18 cellular contexts compared by ENCODE assay signal in genomic region chr18:61850756-61851155, GRCh38. TPM values are rescaled to one million over a fixed set of nuclear protein-coding genes. Genes with fewer than 3 reads are reported as not detected.
DNase-seq lines count a peak whose midpoint lies in the region; ATAC-seq, FAIRE-seq and TF ChIP-seq lines count a peak whose summit lies in the region.
"Had no signal": no experiment of that assay in that cellular context is flagged by ENCODE, and none has a peak within 500 bp of the region (broad histone marks: within the 10 kb centered on the region; RNA-seq: fewer than 3 reads in every experiment).

No MANE protein-coding gene starts in this region.

- 27% methylated on average over 1 of the region's 3 CpGs for WGBS in HepG2 (ENCODE audit: low lambda C conversion rate)

- no peak for ATAC-seq in HepG2
- no peak for ATAC-seq in activated CD8-positive, alpha-beta memory T cell treated with anti-CD3 and anti-CD28 coated beads, Interleukin-2, amount 10 ng/mL, durations not matched to agents 7 days and 5 days
- no peak for ATAC-seq in activated naive CD4-positive, alpha-beta T cell treated with anti-CD3 and anti-CD28 coated beads, Interleukin-2, amount 50 U/mL, for 72 hours

- no peaks in the 10 kb centered on the region for H3K36me3 Mint-ChIP-seq in activated CD8-positive, alpha-beta memory T cell treated with anti-CD3 and anti-CD28 coated beads, Interleukin-2, amount 10 ng/mL, durations not matched to agents 7 days and 5 days
- no peaks in the 10 kb centered on the region for H3K36me3 Mint-ChIP-seq in activated naive CD4-positive, alpha-beta T cell treated with anti-CD3 and anti-CD28 coated beads, Interleukin-2, amount 50 U/mL, for 72 hours

- no peaks in the 10 kb centered on the region for H3K27me3 ChIP-seq in bronchial epithelial cell (ENCODE audit: control insufficient read depth, insufficient read depth, low read length)
- no peaks in the 10 kb centered on the region for H3K27me3 ChIP-seq in HepG2 (ENCODE audit: control insufficient read depth in 1 of 2, insufficient read depth in 2 of 2, low read length in 2 of 2)
- H3K27me3 ChIP-seq: BLaER1, MG63, Peyer's patch had no signal

- no peak overlapping the region for H3K27ac Mint-ChIP-seq in activated CD8-positive, alpha-beta memory T cell treated with anti-CD3 and anti-CD28 coated beads, Interleukin-2, amount 10 ng/mL, durations not matched to agents 7 days and 5 days
- no peak overlapping the region for H3K27ac Mint-ChIP-seq in activated naive CD4-positive, alpha-beta T cell treated with anti-CD3 and anti-CD28 coated beads, Interleukin-2, amount 50 U/mL, for 72 hours
- H3K27ac Mint-ChIP-seq: CD8-positive, alpha-beta memory T cell had no signal

- no peaks in the 10 kb centered on the region for H3K79me2 ChIP-seq in HepG2 (ENCODE audit: insufficient read depth, low read length)

- no peak overlapping the region for H3K4me3 Mint-ChIP-seq in activated CD8-positive, alpha-beta memory T cell treated with anti-CD3 and anti-CD28 coated beads, Interleukin-2, amount 10 ng/mL, durations not matched to agents 7 days and 5 days
- H3K4me3 Mint-ChIP-seq: CD8-positive, alpha-beta memory T cell had no signal

- TF ChIP-seq EP300 in HepG2 (IDR thresholded peaks at IDR 0.05; ENCODE audit: low read depth in 2 of 2, low read length in 2 of 2) (no peak), HepG2 (CRISPR knock-in tag; IDR thresholded peaks at IDR 0.05; ENCODE audit: borderline replicate concordance) (no peak)

- POLR2A ChIA-PET in HepG2 (lab: Yijun Ruan, JAX): no interaction called here

- H3K27ac ChIP-seq in HepG2 (ENCODE audit: extremely low read length, insufficient read depth, low read length) (no peak overlapping the region), caudate nucleus (ENCODE audit: low read depth, low read length) (no peak overlapping the region)
- H3K27ac ChIP-seq: BLaER1, Peyer's patch had no signal

- H4K20me1 ChIP-seq in HepG2 (ENCODE audit: insufficient read depth, low read length): no peaks in the 10 kb centered on the region
- H4K20me1 ChIP-seq: BLaER1 had no signal

- H3K9me3 Mint-ChIP-seq in activated CD8-positive, alpha-beta memory T cell treated with anti-CD3 and anti-CD28 coated beads, Interleukin-2, amount 10 ng/mL, durations not matched to agents 7 days and 5 days (ENCODE audit: low read depth): no peaks in the 10 kb centered on the region
- H3K9me3 Mint-ChIP-seq in activated naive CD4-positive, alpha-beta T cell treated with anti-CD3 and anti-CD28 coated beads, Interleukin-2, amount 50 U/mL, for 72 hours: peaks cover 0 to 4% of the 10 kb centered on the region in 2 donors

- no peaks in the 10 kb centered on the region for H3K36me3 ChIP-seq in bronchial epithelial cell (ENCODE audit: control insufficient read depth, insufficient read depth, low read length)
- H3K36me3 ChIP-seq in HepG2 (replicated peaks in 1 of 2; ENCODE audit: control insufficient read depth in 1 of 2, insufficient read depth in 2 of 2, low read length in 2 of 2): no peaks in the 10 kb centered on the region
- H3K36me3 ChIP-seq: BLaER1, MG63, Peyer's patch had no signal

- TF ChIP-seq POLR2A in HepG2 (IDR thresholded peaks at IDR 0.05; ENCODE audit: insufficient read depth in 1 of 2, low read depth in 2 of 2, low read length in 2 of 2): no peak

- H3K27me3 Mint-ChIP-seq in activated CD8-positive, alpha-beta memory T cell treated with anti-CD3 and anti-CD28 coated beads, Interleukin-2, amount 10 ng/mL, durations not matched to agents 7 days and 5 days: peaks cover 36% of the 10 kb centered on the region

- no TSS peak for BruUV-seq in HepG2 (replicated peaks; lab: Mats Ljungman, UMichigan)

- TF ChIP-seq CTCF in bronchial epithelial cell (IDR thresholded peaks at IDR 0.05; ENCODE audit: insufficient read depth, low read length, severe bottlenecking): no peak
- no peak for TF ChIP-seq CTCF in HepG2 (CRISPR knock-in tag; IDR thresholded peaks at IDR 0.05)

- peaks cover 2% of the 10 kb centered on the region for H3K4me1 Mint-ChIP-seq in activated CD8-positive, alpha-beta memory T cell treated with anti-CD3 and anti-CD28 coated beads, Interleukin-2, amount 10 ng/mL, durations not matched to agents 7 days and 5 days

- DNase-seq in Daoy (ENCODE audit: low read depth): peak; percentile 11
- DNase-seq in NCI-H510A (lab: John Stamatoyannopoulos, UW): peak; percentile 88
- peak; percentile 42 for DNase-seq in bronchial epithelial cell (ENCODE audit: low read depth)
- DNase-seq in HepG2 (ENCODE audit: low spot score): no peak
- no peak for DNase-seq in activated CD8-positive, alpha-beta memory T cell treated with anti-CD3 and anti-CD28 coated beads, Interleukin-2, amount 10 ng/mL, durations not matched to agents 7 days and 5 days
- no peak for DNase-seq in activated naive CD4-positive, alpha-beta T cell treated with anti-CD3 and anti-CD28 coated beads, Interleukin-2, amount 50 U/mL, for 72 hours (ENCODE audit: low spot score in 2 of 2)
- no peak for DNase-seq in caudate nucleus (lab: John Stamatoyannopoulos, UW)
- DNase-seq: CD8-positive, alpha-beta memory T cell; DMS 273 treated with DMSO at 0.1 percent for 48 hours; GOT3; MG63; NCI-H1105; NCI-H2081 treated with DMSO at 0.1 percent for 48 hours; NCI-H526 treated with DMSO at 0.1 percent for 48 hours; Peyer's patch; SIG-M5 had no signal

- intact Hi-C loops in HepG2 (cut with micrococcal nuclease; ENCODE audit: unreplicated experiment): loop anchor here (2.0 kb wide), 1 partner anchor 26 kb away; no protein-coding TSS in a partner anchor

- H3K4me1 ChIP-seq in HepG2 (ENCODE audit: insufficient read depth, low read length): no peaks in the 10 kb centered on the region
- H3K4me1 ChIP-seq: BLaER1 had no signal

- H3K4me2 ChIP-seq in HepG2 (ENCODE audit: low read depth, low read length): no peak overlapping the region
- H3K4me2 ChIP-seq: BLaER1 had no signal

- no peak overlapping the region for H3K4me3 ChIP-seq in bronchial epithelial cell (ENCODE audit: low read depth, low read length)
- no peak overlapping the region for H3K4me3 ChIP-seq in HepG2 (replicated peaks in 1 of 3; ENCODE audit: insufficient read depth in 1 of 3, low read depth in 2 of 3, low read length in 3 of 3)
- H3K4me3 ChIP-seq: BLaER1, MG63, Peyer's patch had no signal

- H3K9me3 ChIP-seq in HepG2 (ENCODE audit: low read length): no peaks in the 10 kb centered on the region
- H3K9me3 ChIP-seq: MG63, Peyer's patch had no signal

- no peak overlapping the region for H3K9ac ChIP-seq in HepG2 (ENCODE audit: insufficient read depth, low read depth, low read length)
- H3K9ac ChIP-seq: BLaER1 had no signal

- no peak for FAIRE-seq in bronchial epithelial cell (lab: Jason Lieb, UNC)
- FAIRE-seq in HepG2 (lab: Jason Lieb, UNC): no peak
- FAIRE-seq: GM12892 had no signal

- in situ Hi-C loops in HepG2 (cut with HindIII; ENCODE audit: extremely low pct_ligation_motif_present, low pct_unique_long_range_greater_than_20kb): no loop called here

- no peak for TF ChIP-seq RAD21 in HepG2 (CRISPR knock-in tag; IDR thresholded peaks at IDR 0.05)

- no peak overlapping the region for H2AFZ ChIP-seq in HepG2 (ENCODE audit: low read length)

- CTCF ChIA-PET in HepG2 (lab: Yijun Ruan, JAX; ENCODE audit: low intra/inter-chr PET ratio, low total read pairs): no interaction called here
- CTCF ChIA-PET in activated CD8-positive, alpha-beta memory T cell treated with anti-CD3 and anti-CD28 coated beads, Interleukin-2, amount 10 ng/mL, durations not matched to agents 7 days and 5 days (lab: Charles Lee): no interaction called here

TF ChIP-seq in HepG2, 621 proteins besides CTCF, POLR2A, EP300 and RAD21 (continues in another document):
- TF ChIP-seq ZNF878 (CRISPR knock-in tag; IDR thresholded peaks at IDR 0.05) (no peak), IRF9 (CRISPR knock-in tag; IDR thresholded peaks at IDR 0.05; ENCODE audit: borderline replicate concordance) (no peak), MAFF (IDR thresholded peaks at IDR 0.05; ENCODE audit: low read depth, low read length) (peak; percentile 51), ZNF253 (CRISPR knock-in tag; IDR thresholded peaks at IDR 0.05; ENCODE audit: borderline replicate concordance) (no peak)

RNA-seq across cellular contexts. Expression of gene RNF152, which starts 42.1 kb away (rescaled TPM):
- total RNA-seq in Daoy (2014; rRNA removed; shearing (Covaris generic)): 1.3 and 4.2 TPM in 2 replicates
- total RNA-seq in bronchial epithelial cell: 28.4 and 31.9 TPM in 2 replicates
- not detected in 2 replicates for total RNA-seq in HepG2 (2016; rRNA removed; fragmentation: Illumina TruSeq; extraction: Trizol)
- not detected in 2 replicates for total RNA-seq in HepG2 (2016; cell fraction: cytosol; rRNA removed; fragmentation: Illumina TruSeq; extraction: Trizol; ENCODE audit: low read depth)
- not detected in 2 replicates for total RNA-seq in HepG2 (2016; cell fraction: insoluble cytoplasmic fraction; rRNA removed; fragmentation: Illumina TruSeq; extraction: Trizol)
- not detected in 2 replicates for total RNA-seq in HepG2 (2016; cell fraction: membrane; rRNA removed; fragmentation: Illumina TruSeq; extraction: Trizol)
- total RNA-seq in HepG2 (2016; cell fraction: nucleus; rRNA removed; fragmentation: Illumina TruSeq; extraction: Trizol): not detected in 2 replicates
- polyA plus RNA-seq in HepG2 (2011; rRNA removed): 0.04 and 0.08 TPM in 2 replicates
- polyA plus RNA-seq in HepG2 (2011; cell fraction: cytosol; rRNA removed): 0.07 and 0.08 TPM in 2 replicates
- not detected in 2 replicates for polyA plus RNA-seq in HepG2 (2011; cell fraction: nucleus; rRNA removed)
- not detected in 2 replicates for polyA plus RNA-seq in HepG2 (2012)
- not detected in 2 replicates for polyA plus RNA-seq in HepG2 (2016; cell fraction: cytosol; fragmentation: Illumina TruSeq; extraction: Trizol; ENCODE audit: low read depth)
- polyA plus RNA-seq in HepG2 (2016; cell fraction: insoluble cytoplasmic fraction; fragmentation: Illumina TruSeq; extraction: Trizol; ENCODE audit: low read depth): not detected in 2 replicates
- polyA plus RNA-seq in HepG2 (2016; cell fraction: membrane; fragmentation: Illumina TruSeq; extraction: Trizol; ENCODE audit: low read depth): not detected in 2 replicates
- not detected in 2 replicates for polyA plus RNA-seq in HepG2 (2016; cell fraction: nucleus; fragmentation: Illumina TruSeq; extraction: Trizol; ENCODE audit: insufficient read depth, low read depth)
- polyA minus RNA-seq in HepG2 (2011; rRNA and poly(A)+ RNA removed; ENCODE audit: low replicate concordance): 0.82 TPM in 1 of 2 replicates, not detected in the other
- not detected in 2 replicates for polyA minus RNA-seq in HepG2 (2011; cell fraction: cytosol; rRNA and poly(A)+ RNA removed)
- polyA minus RNA-seq in HepG2 (2011; cell fraction: nucleus; rRNA and poly(A)+ RNA removed): 0.62 and 0.64 TPM in 2 replicates
- under 1 TPM in 1 of 2 experiments, not detected in 1; 0.09 TPM for total RNA-seq in activated CD8-positive, alpha-beta memory T cell treated with anti-CD3 and anti-CD28 coated beads, Interleukin-2, amount 10 ng/mL, durations not matched to agents 7 days and 5 days
- total RNA-seq in activated naive CD4-positive, alpha-beta T cell treated with anti-CD3 and anti-CD28 coated beads, Interleukin-2, amount 50 U/mL, for 72 hours: under 1 TPM; 0.10 to 0.59 TPM
- polyA plus RNA-seq: CD8-positive, alpha-beta memory T cell had no signal

Comparison
In these comparisons a context has a peak if more than half of its experiments do, and no peak if none do; other contexts are left out.
1. DNase-seq: peak in Daoy (single experiment), NCI-H510A (single experiment) and bronchial epithelial cell (single experiment); none in HepG2 (single experiment), activated CD8-positive, alpha-beta memory T cell treated with anti-CD3 and anti-CD28 coated beads, Interleukin-2, amount 10 ng/mL, durations not matched to agents 7 days and 5 days (single experiment), activated naive CD4-positive, alpha-beta T cell treated with anti-CD3 and anti-CD28 coated beads, Interleukin-2, amount 50 U/mL, for 72 hours (0 of 2) and caudate nucleus (0 of 61).